19 cellular contexts compared by ENCODE assay signal in genomic region chr5:105922574-105922973, GRCh38.
DNase-seq lines count a peak whose midpoint lies in the region; ATAC-seq and TF ChIP-seq lines count a peak whose summit lies in the region.
"Had no signal": no experiment of that assay in that cellular context is flagged by ENCODE, and none has a peak within 500 bp of the region (broad histone marks: within the 10 kb centered on the region; RNA-seq: fewer than 3 reads in every experiment).

No MANE protein-coding gene starts in this region.

- TF ChIP-seq RAD21 in SK-N-SH (IDR thresholded peaks at IDR 0.05; ENCODE audit: low read length) = no peak

- no peak overlapping the region for H3K9ac ChIP-seq in SK-N-SH
- H3K9ac ChIP-seq: BLaER1 had no signal

- H3K27ac ChIP-seq in SK-N-SH (ENCODE audit: low read depth in 2 of 2, low read length in 1 of 2) = peak overlapping the region in 1 of 2 experiments; percentile 53; a peak in 1 of 4 replicates
- no peak overlapping the region for H3K27ac ChIP-seq in RWPE2 (ENCODE audit: poor library complexity, severe bottlenecking)
- H3K27ac ChIP-seq in foreskin keratinocyte = no peak overlapping the region
- H3K27ac ChIP-seq in OCI-LY7 (ENCODE audit: low read depth, low read length, poor library complexity, severe bottlenecking) = no peak overlapping the region
- H3K27ac ChIP-seq: 22Rv1, BLaER1, C4-2B had no signal

- H3K4me3 ChIP-seq in SK-N-SH (ENCODE audit: low read depth in 2 of 2, low read length in 1 of 2) (no peak overlapping the region), RWPE2 (ENCODE audit: severe bottlenecking) (no peak overlapping the region), OCI-LY7 (ENCODE audit: low read depth, low read length, poor library complexity, severe bottlenecking) (no peak overlapping the region)
- H3K4me3 ChIP-seq: BLaER1, GM12878, GM23338 had no signal

- no peak for DNase-seq in SK-N-SH
- DNase-seq in RWPE2 (ENCODE audit: low spot score) = no peak
- peak in 1 of 2 donors; percentile 48 for DNase-seq in foreskin keratinocyte
- no peak for DNase-seq in OCI-LY7 (ENCODE audit: low spot score)
- DNase-seq: Caco-2; CD4-positive, CD25-positive, alpha-beta regulatory T cell; CD8-positive, alpha-beta T cell; DMS153; DND-41; GDM1; H9 had no signal

- WGBS in SK-N-SH (ENCODE audit: low lambda C conversion rate) = 90% methylated on average over 1 of the region's 1 CpG

- peaks cover 6% of the 10 kb centered on the region for H3F3A ChIP-seq in SK-N-SH (replicated peaks; ENCODE audit: insufficient read depth)

- no peaks in the 10 kb centered on the region for H3K36me3 ChIP-seq in SK-N-SH (replicated peaks in 1 of 2; ENCODE audit: control insufficient read depth in 1 of 2, insufficient read depth in 2 of 2, low read length in 1 of 2)
- no peaks in the 10 kb centered on the region for H3K36me3 ChIP-seq in RWPE2 (ENCODE audit: low read depth)
- no peaks in the 10 kb centered on the region for H3K36me3 ChIP-seq in OCI-LY7 (ENCODE audit: insufficient read depth, low read length)
- H3K36me3 ChIP-seq: BLaER1 had no signal

- TF ChIP-seq EP300 in SK-N-SH (IDR thresholded peaks at IDR 0.05; ENCODE audit: borderline replicate concordance in 1 of 2, low read depth in 1 of 2, low read length in 1 of 2) = no peak

- CTCF ChIA-PET in SK-N-SH (lab: Yijun Ruan, JAX) = no interaction called here
- CTCF ChIA-PET in OCI-LY7 (lab: Charles Lee; ENCODE audit: unreplicated experiment) = no interaction called here

- H3K79me2 ChIP-seq in SK-N-SH (ENCODE audit: insufficient read depth) = no peaks in the 10 kb centered on the region
- H3K79me2 ChIP-seq in OCI-LY7 (ENCODE audit: insufficient read depth, low read depth, low read length) = no peaks in the 10 kb centered on the region

- TF ChIP-seq CTCF in SK-N-SH (IDR thresholded peaks at IDR 0.05) (no peak), RWPE2 (IDR thresholded peaks at IDR 0.05; ENCODE audit: poor library complexity, severe bottlenecking) (no peak), foreskin keratinocyte (conservative IDR thresholded peaks at IDR 0.05) (no peak), OCI-LY7 (conservative IDR thresholded peaks at IDR 0.05; ENCODE audit: low read length) (no peak)

- POLR2A ChIA-PET in SK-N-SH (lab: Yijun Ruan, JAX) (no interaction called here), OCI-LY7 (lab: Charles Lee) (no interaction called here)

- H2AFZ ChIP-seq in SK-N-SH (ENCODE audit: low read depth) = peak overlapping the region; percentile 12; the same call in 1 of the 2 replicates
- H2AFZ ChIP-seq in OCI-LY7 (ENCODE audit: low read length) = no peak overlapping the region
- H2AFZ ChIP-seq: GM23338 had no signal

- H4K20me1 ChIP-seq in SK-N-SH (ENCODE audit: insufficient read depth) = no peaks in the 10 kb centered on the region
- no peaks in the 10 kb centered on the region for H4K20me1 ChIP-seq in OCI-LY7 (ENCODE audit: insufficient read depth, low read length)
- H4K20me1 ChIP-seq: BLaER1 had no signal

- no peaks in the 10 kb centered on the region for H3K9me3 ChIP-seq in SK-N-SH
- H3K9me3 ChIP-seq in RWPE2 (ENCODE audit: severe bottlenecking) = no peaks in the 10 kb centered on the region
- no peaks in the 10 kb centered on the region for H3K9me3 ChIP-seq in OCI-LY7 (ENCODE audit: low read length)
- H3K9me3 ChIP-seq: BLaER1, Caco-2 had no signal

- no peaks in the 10 kb centered on the region for H3K27me3 ChIP-seq in SK-N-SH (ENCODE audit: insufficient read depth)
- H3K27me3 ChIP-seq in RWPE2 (ENCODE audit: insufficient read depth, poor library complexity, severe bottlenecking) = no peaks in the 10 kb centered on the region
- no peaks in the 10 kb centered on the region for H3K27me3 ChIP-seq in foreskin keratinocyte
- H3K27me3 ChIP-seq: BLaER1 had no signal

- H3K4me2 ChIP-seq in SK-N-SH (no peak overlapping the region), OCI-LY7 (ENCODE audit: low read length) (no peak overlapping the region)
- H3K4me2 ChIP-seq: BLaER1, GM23338 had no signal

- no TSS peak for BruUV-seq in OCI-LY7 (replicated peaks; lab: Mats Ljungman, UMichigan)

- intact Hi-C loops in OCI-LY7 (cut with micrococcal nuclease; ENCODE audit: unreplicated experiment) = no loop called here

- ATAC-seq in SK-N-SH treated with all-trans-retinoic acid at 6 μM for 48 hours (no peak), RWPE2 (ENCODE audit: low read depth) (peak; percentile 70), foreskin keratinocyte (peak; percentile 52), HG02642 (IDR thresholded peaks at IDR 0.05; ENCODE audit: poor library complexity, unreplicated experiment) (no peak)
- ATAC-seq: CD8-positive, alpha-beta T cell; GM12878; GM23338; HCT116 had no signal

- no peaks in the 10 kb centered on the region for H3K9me2 ChIP-seq in SK-N-SH
- no peaks in the 10 kb centered on the region for H3K9me2 ChIP-seq in OCI-LY7 (ENCODE audit: insufficient read depth, low read length)

- H3K4me1 ChIP-seq in SK-N-SH (ENCODE audit: control insufficient read depth in 1 of 2, insufficient read depth in 2 of 2, low read depth in 1 of 2, low read length in 1 of 2) = peaks cover 0 to 15% of the 10 kb centered on the region in 2 experiments; a peak in 2 of 4 replicates
- peaks cover 3% of the 10 kb centered on the region for H3K4me1 ChIP-seq in RWPE2 (ENCODE audit: insufficient read depth, poor library complexity, severe bottlenecking)
- no peaks in the 10 kb centered on the region for H3K4me1 ChIP-seq in foreskin keratinocyte
- no peaks in the 10 kb centered on the region for H3K4me1 ChIP-seq in OCI-LY7 (ENCODE audit: insufficient read depth, low read length, poor library complexity, severe bottlenecking)
- H3K4me1 ChIP-seq: BLaER1, Caco-2 had no signal

TF ChIP-seq in SK-N-SH, 30 proteins besides CTCF, POLR2A, EP300 and RAD21:
- TF ChIP-seq POLR2AphosphoS5 (IDR thresholded peaks at IDR 0.05; ENCODE audit: low read depth, low read length) = no peak
- no peak for TF ChIP-seq MAX (IDR thresholded peaks at IDR 0.05; ENCODE audit: low read depth)
- TF ChIP-seq YY1 (IDR thresholded peaks at IDR 0.05; ENCODE audit: low read depth) = no peak
- TF ChIP-seq PBX3 (IDR thresholded peaks at IDR 0.05) = no peak
- no peak for TF ChIP-seq TAF1 (IDR thresholded peaks at IDR 0.05; ENCODE audit: borderline replicate concordance, low read depth, low read length)
- no peak for TF ChIP-seq NFIC (IDR thresholded peaks at IDR 0.05; ENCODE audit: borderline replicate concordance)
- no peak for TF ChIP-seq GABPA (IDR thresholded peaks at IDR 0.05; ENCODE audit: low read depth)

TF ChIP-seq in SK-N-SH treated with all-trans-retinoic acid at 6 μM for 48 hours, 23 proteins besides CTCF, POLR2A, EP300 and RAD21 (continues in another document):
- TF ChIP-seq SNAI2 (CRISPR knock-in tag; IDR thresholded peaks at IDR 0.05) = no peak
- TF ChIP-seq TCF4 (CRISPR knock-in tag; IDR thresholded peaks at IDR 0.05; ENCODE audit: borderline replicate concordance) = no peak
- no peak for TF ChIP-seq ZNF565 (CRISPR knock-in tag; conservative IDR thresholded peaks at IDR 0.05; ENCODE audit: low read depth)
- TF ChIP-seq CREB5 (CRISPR knock-in tag; IDR thresholded peaks at IDR 0.05; ENCODE audit: low read depth) = no peak
- no peak for TF ChIP-seq ESRRG (CRISPR knock-in tag; IDR thresholded peaks at IDR 0.05)
- TF ChIP-seq OSR1 (CRISPR knock-in tag; IDR thresholded peaks at IDR 0.05) = no peak
- TF ChIP-seq ZFP30 (CRISPR knock-in tag; IDR thresholded peaks at IDR 0.05) = no peak
- no peak for TF ChIP-seq ZFP3 (CRISPR knock-in tag; IDR thresholded peaks at IDR 0.05)
- TF ChIP-seq GLIS3 (CRISPR knock-in tag; IDR thresholded peaks at IDR 0.05) = no peak
- no peak for TF ChIP-seq CSRNP3 (CRISPR knock-in tag; IDR thresholded peaks at IDR 0.05)
- no peak for TF ChIP-seq BACH2 (CRISPR knock-in tag; IDR thresholded peaks at IDR 0.05; ENCODE audit: borderline replicate concordance)

Comparison
In these comparisons a context has a peak if more than half of its experiments do, and no peak if none do; other contexts are left out.
1. ATAC-seq: peak in RWPE2 (single experiment) and foreskin keratinocyte (single experiment); none in SK-N-SH treated with all-trans-retinoic acid at 6 μM for 48 hours (single experiment) and HG02642 (single experiment).